Comparison of ENCODE assay signal across 2 cellular contexts in the genomic region with DNA sequence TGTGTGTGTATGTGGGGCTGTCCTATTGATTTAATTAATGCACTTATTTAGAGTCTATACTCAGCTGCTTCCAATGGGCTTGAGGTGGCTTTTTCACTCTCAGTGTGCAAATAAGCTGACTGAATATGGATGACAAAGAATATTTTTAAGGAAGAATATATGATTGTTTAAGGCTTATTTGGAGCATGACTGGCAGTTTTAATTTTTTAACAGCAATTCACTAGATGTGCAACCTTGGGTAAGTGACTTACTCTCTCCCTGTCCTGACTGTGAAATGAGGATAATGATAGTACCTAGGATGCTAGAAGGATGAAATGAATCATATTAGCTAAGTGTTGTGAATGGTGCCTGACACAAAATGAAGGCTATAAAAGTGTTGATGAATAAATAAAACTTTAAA.
TF ChIP-seq lines count a peak whose summit lies in the region.

No MANE protein-coding gene starts in this region.

TF ChIP-seq in HepG2, 621 proteins besides CTCF, POLR2A, EP300 and RAD21:
- TF ChIP-seq SP140L (CRISPR knock-in tag; IDR thresholded peaks at IDR 0.05; ENCODE audit: borderline replicate concordance) (no peak), NFE2L2 (IDR thresholded peaks at IDR 0.05; ENCODE audit: low read length) (peak; percentile 53; the same call in 1 of the 2 replicates), NONO (IDR thresholded peaks at IDR 0.05) (no peak), NONO (CRISPR knock-in tag; conservative IDR thresholded peaks at IDR 0.05) (no peak)
TF ChIP-seq in HepG2: peak in this region for 1.

TF ChIP-seq in IMR-90, 13 proteins besides CTCF, POLR2A, EP300 and RAD21:
- TF ChIP-seq RFX5 (IDR thresholded peaks at IDR 0.05; ENCODE audit: low read depth, low read length) (no peak), NFE2L2 (IDR thresholded peaks at IDR 0.05; ENCODE audit: low read depth, low read length) (peak; percentile 29; the same call in 1 of the 2 replicates)
TF ChIP-seq in IMR-90: peak in this region for 1.
